ENCODE assay signal across 28 cellular contexts in genomic region chr2:1986166-1986565, GRCh38.
"Had no signal": no experiment of that assay in that cellular context is flagged by ENCODE, and none has a peak within 500 bp of the region (broad histone marks: within the 10 kb centered on the region; RNA-seq: fewer than 3 reads in every experiment).

No MANE protein-coding gene starts in this region.

- H3K27ac Mint-ChIP-seq: immature natural killer cell; mesothelial cell of epicardium; naive B cell; natural killer cell; nephron progenitor cell; neural progenitor cell; stimulated activated naive B cell treated with anti-CD40 and anti-IgM and Interleukin-4, amounts not matched to agents 10 μg/mL and 1 μg/mL and 100 μg/mL, for 72 hours had no signal

- H3K27ac ChIP-seq: hepatocyte, left ventricle myocardium inferior, neural progenitor cell, pancreas, prostate gland, skin epidermis, stomach, thoracic aorta, tibial artery, upper lobe of right lung had no signal

- H2AFZ ChIP-seq: hepatocyte, neural progenitor cell had no signal

- H3K9me3 Mint-ChIP-seq: immature natural killer cell; natural killer cell; stimulated activated naive B cell treated with anti-CD40 and anti-IgM and Interleukin-4, amounts not matched to agents 10 μg/mL and 1 μg/mL and 100 μg/mL, for 72 hours had no signal

- H3K9me3 ChIP-seq: left ventricle myocardium inferior, pancreas, prostate gland, thoracic aorta, tibial artery, upper lobe of right lung had no signal

- H3K4me1 Mint-ChIP-seq: mesothelial cell of epicardium, nephron progenitor cell, neural progenitor cell had no signal

- H3K36me3 ChIP-seq: left ventricle myocardium inferior, neural progenitor cell, pancreas, prostate gland, stomach, thoracic aorta, tibial artery, upper lobe of right lung had no signal

- H3K4me3 ChIP-seq: hepatocyte, left ventricle myocardium inferior, lung, neural progenitor cell, pancreas, prostate gland, skin epidermis, stomach, thoracic aorta, tibial artery, upper lobe of right lung had no signal

- DNase-seq: immature natural killer cell; left ventricle myocardium inferior; mesendoderm; naive B cell; natural killer cell; nephron progenitor cell; pancreas; posterior cingulate gyrus; retina; right cardiac atrium; stimulated activated CD4-positive, alpha-beta T cell treated with anti-CD3 and anti-CD28 coated beads, Interleukin-12 subunit alpha, Interleukin-12 subunit beta, amount 100 ng/mL, for 4 hours; stimulated activated CD4-positive, alpha-beta T cell treated with anti-CD3 and anti-CD28 coated beads, Interleukin-15, amount 100 ng/mL, for 24 hours; stimulated activated CD4-positive, alpha-beta T cell treated with anti-CD3 and anti-CD28 coated beads, Interleukin-2, amount 100 ng/mL, for 24 hours; stimulated activated CD4-positive, alpha-beta T cell treated with anti-CD3 and anti-CD28 coated beads, Interleukin-4, amount 100 ng/mL, for 1 hour; stimulated activated naive B cell treated with anti-CD40 and anti-IgM and Interleukin-4, amounts not matched to agents 10 μg/mL and 1 μg/mL and 100 μg/mL, for 72 hours; stimulated activated naive CD8-positive, alpha-beta T cell treated with anti-CD3 and anti-CD28 coated beads, Interleukin-15, Interleukin-2, amounts not matched to agents 100 U/mL and 50 U/mL, for 24 hours; stomach; tibial artery; trophoblast cell; upper lobe of right lung had no signal

- H3K27me3 ChIP-seq: hepatocyte, neural progenitor cell, pancreas, upper lobe of right lung had no signal

- H3K4me3 Mint-ChIP-seq: immature natural killer cell; mesothelial cell of epicardium; naive B cell; natural killer cell; nephron progenitor cell; neural progenitor cell; stimulated activated naive B cell treated with anti-CD40 and anti-IgM and Interleukin-4, amounts not matched to agents 10 μg/mL and 1 μg/mL and 100 μg/mL, for 72 hours had no signal

- H3K4me1 ChIP-seq: neural progenitor cell, prostate gland, tibial artery, upper lobe of right lung had no signal

- H3K9ac ChIP-seq: neural progenitor cell had no signal

- H3K79me2 ChIP-seq: hepatocyte had no signal

- ATAC-seq: natural killer cell; pancreas; right cardiac atrium; sciatic nerve; stimulated activated naive B cell treated with anti-CD40 and anti-IgM and Interleukin-4, amounts not matched to agents 10 μg/mL and 1 μg/mL and 100 μg/mL, for 72 hours; stimulated activated naive CD8-positive, alpha-beta T cell treated with anti-CD3 and anti-CD28 coated beads, Interleukin-15, Interleukin-2, amounts not matched to agents 100 U/mL and 50 U/mL, for 24 hours; upper lobe of right lung had no signal

- H3K36me3 Mint-ChIP-seq: immature natural killer cell; mesothelial cell of epicardium; naive B cell; natural killer cell; neural progenitor cell; stimulated activated naive B cell treated with anti-CD40 and anti-IgM and Interleukin-4, amounts not matched to agents 10 μg/mL and 1 μg/mL and 100 μg/mL, for 72 hours had no signal

- H3K4me2 ChIP-seq: hepatocyte, neural progenitor cell had no signal
